Comparison of ENCODE assay signal across 14 cellular contexts in genomic region chr9:16825971-16826370, GRCh38. TPM values are rescaled to one million over a fixed set of nuclear protein-coding genes. Genes with fewer than 3 reads are reported as not detected.
DNase-seq lines count a peak whose midpoint lies in the region; ATAC-seq, FAIRE-seq and TF ChIP-seq lines count a peak whose summit lies in the region.
"Had no signal": no experiment of that assay in that cellular context is flagged by ENCODE, and none has a peak within 500 bp of the region (broad histone marks: within the 10 kb centered on the region; RNA-seq: fewer than 3 reads in every experiment).

No MANE protein-coding gene starts in this region.

- ATAC-seq in HepG2 (no peak), HG03025 (IDR thresholded peaks at IDR 0.05; ENCODE audit: low FRiP score, unreplicated experiment) (no peak)
- ATAC-seq: effector memory CD8-positive, alpha-beta T cell had no signal

- intact Hi-C loops in HepG2 (cut with micrococcal nuclease; ENCODE audit: unreplicated experiment) = no loop called here

- no peak for TF ChIP-seq RAD21 in HepG2 (CRISPR knock-in tag; IDR thresholded peaks at IDR 0.05)

- no peak overlapping the region for H2AFZ ChIP-seq in HepG2 (ENCODE audit: low read length)

- in situ Hi-C loops in HepG2 (cut with HindIII; ENCODE audit: extremely low pct_ligation_motif_present, low pct_unique_long_range_greater_than_20kb) = no loop called here

- WGBS in HepG2 (ENCODE audit: low lambda C conversion rate) = 5% methylated on average over 3 of the region's 3 CpGs

- H3K4me2 ChIP-seq in skeletal muscle satellite cell (ENCODE audit: low read length) (peak overlapping the region; percentile 73), HepG2 (ENCODE audit: low read depth, low read length) (no peak overlapping the region)

- TF ChIP-seq POLR2A in H54 (IDR thresholded peaks at IDR 0.05; ENCODE audit: low read depth, low read length) (no peak), HepG2 (IDR thresholded peaks at IDR 0.05; ENCODE audit: insufficient read depth in 1 of 2, low read depth in 2 of 2, low read length in 2 of 2) (no peak)

- no peaks in the 10 kb centered on the region for H3K79me2 ChIP-seq in HepG2 (ENCODE audit: insufficient read depth, low read length)

- H3K27ac ChIP-seq in WERI-Rb-1 (no peak overlapping the region), HepG2 (ENCODE audit: extremely low read length, insufficient read depth, low read length) (no peak overlapping the region)

- H3K27me3 ChIP-seq in WERI-Rb-1 (ENCODE audit: insufficient read depth, low read depth, severe bottlenecking) (no peaks in the 10 kb centered on the region), skeletal muscle satellite cell (ENCODE audit: control insufficient read depth, insufficient read depth, low read length) (no peaks in the 10 kb centered on the region), HepG2 (ENCODE audit: control insufficient read depth in 1 of 2, insufficient read depth in 2 of 2, low read length in 2 of 2) (peaks cover 2 to 13% of the 10 kb centered on the region in 2 experiments; a peak in 3 of 5 replicates)

- H3K9me3 ChIP-seq in WERI-Rb-1 (ENCODE audit: severe bottlenecking) (no peaks in the 10 kb centered on the region), skeletal muscle satellite cell (replicated peaks; ENCODE audit: low read length) (no peaks in the 10 kb centered on the region), HepG2 (ENCODE audit: low read length) (no peaks in the 10 kb centered on the region)

- CTCF ChIA-PET in HepG2 (lab: Yijun Ruan, JAX; ENCODE audit: low intra/inter-chr PET ratio, low total read pairs) = no interaction called here

- no peaks in the 10 kb centered on the region for H3K36me3 ChIP-seq in WERI-Rb-1
- no peaks in the 10 kb centered on the region for H3K36me3 ChIP-seq in skeletal muscle satellite cell (ENCODE audit: insufficient read depth, low read length)
- H3K36me3 ChIP-seq in HepG2 (replicated peaks in 1 of 2; ENCODE audit: control insufficient read depth in 1 of 2, insufficient read depth in 2 of 2, low read length in 2 of 2) = no peaks in the 10 kb centered on the region

- no peak for DNase-seq in H54 (ENCODE audit: insufficient read length, low spot score)
- peak; percentile 47 for DNase-seq in WERI-Rb-1
- peak; percentile 82 for DNase-seq in glomerular visceral epithelial cell (ENCODE audit: extremely low spot score)
- no peak for DNase-seq in GM19240 (ENCODE audit: insufficient read length, low spot score)
- no peak for DNase-seq in HepG2 (ENCODE audit: low spot score)
- no peak for DNase-seq in HT-29 (ENCODE audit: low spot score)
- DNase-seq: DMS 273 treated with DMSO at 0.1 percent for 48 hours; effector memory CD8-positive, alpha-beta T cell; immature natural killer cell; nucleus accumbens; SHP77; stimulated activated CD4-positive, alpha-beta T cell treated with anti-CD3 and anti-CD28 coated beads, Interleukin-2, amount 100 ng/mL, for 48 hours had no signal

- POLR2A ChIA-PET in HepG2 (lab: Yijun Ruan, JAX) = no interaction called here

- TF ChIP-seq EP300 in HepG2 (IDR thresholded peaks at IDR 0.05; ENCODE audit: low read depth in 2 of 2, low read length in 2 of 2) (no peak), HepG2 (CRISPR knock-in tag; IDR thresholded peaks at IDR 0.05; ENCODE audit: borderline replicate concordance) (no peak)

- H3K4me3 ChIP-seq in WERI-Rb-1 (ENCODE audit: low read depth, low read length) (no peak overlapping the region), skeletal muscle satellite cell (ENCODE audit: low read length) (peak overlapping the region; percentile 16), HepG2 (replicated peaks in 1 of 3; ENCODE audit: insufficient read depth in 1 of 3, low read depth in 2 of 3, low read length in 3 of 3) (no peak overlapping the region)

- H3K9ac ChIP-seq in skeletal muscle satellite cell (ENCODE audit: low read depth, low read length) (peak overlapping the region; percentile 46), HepG2 (ENCODE audit: insufficient read depth, low read depth, low read length) (no peak overlapping the region)

- H3K4me1 ChIP-seq in skeletal muscle satellite cell (ENCODE audit: control insufficient read depth, insufficient read depth, low read length) (peaks cover 62% of the 10 kb centered on the region), HepG2 (ENCODE audit: insufficient read depth, low read length) (no peaks in the 10 kb centered on the region)

- BruUV-seq in HepG2 (replicated peaks; lab: Mats Ljungman, UMichigan) = no TSS peak

- FAIRE-seq in H54 (lab: Jason Lieb, UNC) (peak; percentile 88), HepG2 (lab: Jason Lieb, UNC) (no peak)

- no peaks in the 10 kb centered on the region for H4K20me1 ChIP-seq in HepG2 (ENCODE audit: insufficient read depth, low read length)

- no peak for TF ChIP-seq CTCF in WERI-Rb-1 (IDR thresholded peaks at IDR 0.05; ENCODE audit: low read depth, low read length)
- no peak for TF ChIP-seq CTCF in HepG2 (CRISPR knock-in tag; IDR thresholded peaks at IDR 0.05)

TF ChIP-seq in HepG2, 621 proteins besides CTCF, POLR2A, EP300 and RAD21:
- TF ChIP-seq ZNF235 (CRISPR knock-in tag; IDR thresholded peaks at IDR 0.05; ENCODE audit: borderline replicate concordance) = no peak
- TF ChIP-seq, protein P1, sequence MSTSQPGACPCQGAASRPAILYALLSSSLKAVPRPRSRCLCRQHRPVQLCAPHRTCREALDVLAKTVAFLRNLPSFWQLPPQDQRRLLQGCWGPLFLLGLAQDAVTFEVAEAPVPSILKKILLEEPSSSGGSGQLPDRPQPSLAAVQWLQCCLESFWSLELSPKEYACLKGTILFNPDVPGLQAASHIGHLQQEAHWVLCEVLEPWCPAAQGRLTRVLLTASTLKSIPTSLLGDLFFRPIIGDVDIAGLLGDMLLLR (CRISPR knock-in tag; IDR thresholded peaks at IDR 0.05) = no peak
- TF ChIP-seq, protein P2, sequence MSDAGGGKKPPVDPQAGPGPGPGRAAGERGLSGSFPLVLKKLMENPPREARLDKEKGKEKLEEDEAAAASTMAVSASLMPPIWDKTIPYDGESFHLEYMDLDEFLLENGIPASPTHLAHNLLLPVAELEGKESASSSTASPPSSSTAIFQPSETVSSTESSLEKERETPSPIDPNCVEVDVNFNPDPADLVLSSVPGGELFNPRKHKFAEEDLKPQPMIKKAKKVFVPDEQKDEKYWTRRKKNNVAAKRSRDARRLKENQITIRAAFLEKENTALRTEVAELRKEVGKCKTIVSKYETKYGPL (CRISPR knock-in tag; IDR thresholded peaks at IDR 0.05) = no peak
- TF ChIP-seq CEBPB (IDR thresholded peaks at IDR 0.05; ENCODE audit: borderline replicate concordance, low read depth, low read length) = no peak

RNA-seq across cellular contexts. Expression of gene BNC2, which starts 44.5 kb away (rescaled TPM):
- 31.5 and 37.3 TPM in 2 replicates for total RNA-seq in skeletal muscle satellite cell (2012; rRNA removed)
- total RNA-seq in HepG2 (2016; rRNA removed; fragmentation: Illumina TruSeq; extraction: Trizol) = not detected in 2 replicates
- not detected in 2 replicates for total RNA-seq in HepG2 (2016; cell fraction: cytosol; rRNA removed; fragmentation: Illumina TruSeq; extraction: Trizol; ENCODE audit: low read depth)
- total RNA-seq in HepG2 (2016; cell fraction: insoluble cytoplasmic fraction; rRNA removed; fragmentation: Illumina TruSeq; extraction: Trizol) = not detected in 2 replicates
- total RNA-seq in HepG2 (2016; cell fraction: membrane; rRNA removed; fragmentation: Illumina TruSeq; extraction: Trizol) = not detected in 2 replicates
- not detected in 2 replicates for total RNA-seq in HepG2 (2016; cell fraction: nucleus; rRNA removed; fragmentation: Illumina TruSeq; extraction: Trizol)
- not detected in 2 replicates for polyA plus RNA-seq in HepG2 (2011; rRNA removed)
- polyA plus RNA-seq in HepG2 (2011; cell fraction: cytosol; rRNA removed) = not detected in 2 replicates
- polyA plus RNA-seq in HepG2 (2011; cell fraction: nucleus; rRNA removed) = not detected in 2 replicates
- polyA plus RNA-seq in HepG2 (2012) = not detected in 2 replicates
- not detected in 2 replicates for polyA plus RNA-seq in HepG2 (2016; cell fraction: cytosol; fragmentation: Illumina TruSeq; extraction: Trizol; ENCODE audit: low read depth)
- not detected in 2 replicates for polyA plus RNA-seq in HepG2 (2016; cell fraction: insoluble cytoplasmic fraction; fragmentation: Illumina TruSeq; extraction: Trizol; ENCODE audit: low read depth)
- not detected in 2 replicates for polyA plus RNA-seq in HepG2 (2016; cell fraction: membrane; fragmentation: Illumina TruSeq; extraction: Trizol; ENCODE audit: low read depth)
- not detected in 2 replicates for polyA plus RNA-seq in HepG2 (2016; cell fraction: nucleus; fragmentation: Illumina TruSeq; extraction: Trizol; ENCODE audit: insufficient read depth, low read depth)
- 4.4 TPM in 1 of 2 replicates, not detected in the other for polyA minus RNA-seq in HepG2 (2011; rRNA and poly(A)+ RNA removed; ENCODE audit: low replicate concordance)
- polyA minus RNA-seq in HepG2 (2011; cell fraction: cytosol; rRNA and poly(A)+ RNA removed) = not detected in 2 replicates
- not detected in 2 replicates for polyA minus RNA-seq in HepG2 (2011; cell fraction: nucleus; rRNA and poly(A)+ RNA removed)
- total RNA-seq in HT-29 (2014; rRNA removed; shearing (Covaris generic)) = not detected in 2 replicates

Comparison
In these comparisons a context has a peak if more than half of its experiments do, and no peak if none do; other contexts are left out.
1. DNase-seq: peak in WERI-Rb-1 (single experiment) and glomerular visceral epithelial cell (single experiment); none in H54 (single experiment), GM19240 (single experiment), HepG2 (single experiment) and HT-29 (single experiment).